Comparison of ENCODE assay signal across 19 cellular contexts in genomic region chr3:60027335-60027734, GRCh38.
DNase-seq lines count a peak whose midpoint lies in the region; ATAC-seq lines count a peak whose summit lies in the region.
"Had no signal": no experiment of that assay in that cellular context is flagged by ENCODE, and none has a peak within 500 bp of the region (broad histone marks: within the 10 kb centered on the region; RNA-seq: fewer than 3 reads in every experiment).

No MANE protein-coding gene starts in this region.

- CTCF ChIA-PET in activated CD4-positive, alpha-beta memory T cell treated with anti-CD3 and anti-CD28 coated beads for 36 hours (lab: Charles Lee): interaction anchor here (0.7 kb wide), 1 partner anchor 1346 kb away, joined by 3 read pairs; no protein-coding TSS in a partner anchor

- peak overlapping the region; percentile 65 for H3K27ac Mint-ChIP-seq in activated CD4-positive, alpha-beta T cell treated with anti-CD3 and anti-CD28 coated beads, Interleukin-2, amount 10 ng/mL, durations not matched to agents 24 days and 14 days
- no peak overlapping the region for H3K27ac Mint-ChIP-seq in activated naive CD8-positive, alpha-beta T cell treated with anti-CD3 and anti-CD28 coated beads, Interleukin-2, amount 50 U/mL, for 24 hours
- no peak overlapping the region for H3K27ac Mint-ChIP-seq in activated naive CD8-positive, alpha-beta T cell treated with anti-CD3 and anti-CD28 coated beads for 36 hours
- H3K27ac Mint-ChIP-seq in activated CD4-positive, alpha-beta memory T cell treated with anti-CD3 and anti-CD28 coated beads for 36 hours: peak overlapping the region; percentile 76
- H3K27ac Mint-ChIP-seq: B cell, GM23338 had no signal

- H3K9me3 Mint-ChIP-seq in activated CD4-positive, alpha-beta T cell treated with anti-CD3 and anti-CD28 coated beads, Interleukin-2, amount 10 ng/mL, durations not matched to agents 24 days and 14 days: peaks cover 4% of the 10 kb centered on the region
- H3K9me3 Mint-ChIP-seq in activated naive CD8-positive, alpha-beta T cell treated with anti-CD3 and anti-CD28 coated beads, Interleukin-2, amount 50 U/mL, for 24 hours: no peaks in the 10 kb centered on the region
- H3K9me3 Mint-ChIP-seq in activated naive CD8-positive, alpha-beta T cell treated with anti-CD3 and anti-CD28 coated beads for 36 hours: peaks cover 8% of the 10 kb centered on the region
- no peaks in the 10 kb centered on the region for H3K9me3 Mint-ChIP-seq in activated CD4-positive, alpha-beta memory T cell treated with anti-CD3 and anti-CD28 coated beads for 36 hours
- H3K9me3 Mint-ChIP-seq: GM23338 had no signal

- intact Hi-C loops in activated CD4-positive, alpha-beta T cell treated with anti-CD3 and anti-CD28 coated beads, Interleukin-2, amount 10 ng/mL, durations not matched to agents 24 days and 14 days (cut with micrococcal nuclease): no loop called here
- intact Hi-C loops in activated CD4-positive, alpha-beta memory T cell treated with anti-CD3 and anti-CD28 coated beads for 36 hours (cut with micrococcal nuclease): no loop called here

- no peak for ATAC-seq in activated naive CD8-positive, alpha-beta T cell treated with anti-CD3 and anti-CD28 coated beads, Interleukin-2, amount 50 U/mL, for 24 hours
- no peak for ATAC-seq in HG03520 (IDR thresholded peaks at IDR 0.05; ENCODE audit: unreplicated experiment)
- no peak for ATAC-seq in GM21786 (IDR thresholded peaks at IDR 0.05; ENCODE audit: unreplicated experiment)
- ATAC-seq: GM23338, HCT116, Panc1 had no signal

- peaks cover 37% of the 10 kb centered on the region for H3K36me3 Mint-ChIP-seq in activated CD4-positive, alpha-beta T cell treated with anti-CD3 and anti-CD28 coated beads, Interleukin-2, amount 10 ng/mL, durations not matched to agents 24 days and 14 days (ENCODE audit: low read depth)
- no peaks in the 10 kb centered on the region for H3K36me3 Mint-ChIP-seq in activated naive CD8-positive, alpha-beta T cell treated with anti-CD3 and anti-CD28 coated beads, Interleukin-2, amount 50 U/mL, for 24 hours (ENCODE audit: low read depth)
- H3K36me3 Mint-ChIP-seq in activated naive CD8-positive, alpha-beta T cell treated with anti-CD3 and anti-CD28 coated beads for 36 hours: no peaks in the 10 kb centered on the region
- H3K36me3 Mint-ChIP-seq in activated CD4-positive, alpha-beta memory T cell treated with anti-CD3 and anti-CD28 coated beads for 36 hours: peaks cover 2% of the 10 kb centered on the region

- peak overlapping the region; percentile 69 for H3K4me3 Mint-ChIP-seq in activated CD4-positive, alpha-beta T cell treated with anti-CD3 and anti-CD28 coated beads, Interleukin-2, amount 10 ng/mL, durations not matched to agents 24 days and 14 days
- H3K4me3 Mint-ChIP-seq in activated naive CD8-positive, alpha-beta T cell treated with anti-CD3 and anti-CD28 coated beads, Interleukin-2, amount 50 U/mL, for 24 hours: peak overlapping the region; percentile 3
- H3K4me3 Mint-ChIP-seq in activated naive CD8-positive, alpha-beta T cell treated with anti-CD3 and anti-CD28 coated beads for 36 hours: no peak overlapping the region
- H3K4me3 Mint-ChIP-seq in activated CD4-positive, alpha-beta memory T cell treated with anti-CD3 and anti-CD28 coated beads for 36 hours: no peak overlapping the region
- H3K4me3 Mint-ChIP-seq: B cell, GM23338 had no signal

- no peak for DNase-seq in activated CD4-positive, alpha-beta T cell treated with anti-CD3 and anti-CD28 coated beads, Interleukin-2, amount 10 ng/mL, durations not matched to agents 24 days and 14 days
- DNase-seq in activated CD4-positive, alpha-beta T cell treated with anti-CD3 and anti-CD28 coated beads for 4 hours: no peak
- no peak for DNase-seq in activated naive CD8-positive, alpha-beta T cell treated with anti-CD3 and anti-CD28 coated beads, Interleukin-2, amount 50 U/mL, for 24 hours
- no peak for DNase-seq in activated naive CD8-positive, alpha-beta T cell treated with anti-CD3 and anti-CD28 coated beads for 36 hours
- no peak for DNase-seq in activated CD4-positive, alpha-beta memory T cell treated with anti-CD3 and anti-CD28 coated beads for 36 hours
- DNase-seq: Calu3, IMR-90, NCI-H1092 treated with DMSO at 0.1 percent for 48 hours, NCI-H146, NCI-H2029 treated with DMSO at 0.1 percent for 48 hours, NCI-H2171 treated with DMSO at 0.1 percent for 48 hours, NCI-H446, NCI-H526 treated with DMSO at 0.1 percent for 48 hours had no signal

- POLR2A ChIA-PET in activated CD4-positive, alpha-beta memory T cell treated with anti-CD3 and anti-CD28 coated beads for 36 hours (lab: Charles Lee): interaction anchor here (0.6 kb wide), 1 partner anchor 458 kb away, joined by 5 read pairs; no protein-coding TSS in a partner anchor

- no peaks in the 10 kb centered on the region for H3K27me3 Mint-ChIP-seq in activated CD4-positive, alpha-beta T cell treated with anti-CD3 and anti-CD28 coated beads, Interleukin-2, amount 10 ng/mL, durations not matched to agents 24 days and 14 days
- H3K27me3 Mint-ChIP-seq in activated naive CD8-positive, alpha-beta T cell treated with anti-CD3 and anti-CD28 coated beads, Interleukin-2, amount 50 U/mL, for 24 hours: no peaks in the 10 kb centered on the region
- H3K27me3 Mint-ChIP-seq in activated naive CD8-positive, alpha-beta T cell treated with anti-CD3 and anti-CD28 coated beads for 36 hours: no peaks in the 10 kb centered on the region
- no peaks in the 10 kb centered on the region for H3K27me3 Mint-ChIP-seq in activated CD4-positive, alpha-beta memory T cell treated with anti-CD3 and anti-CD28 coated beads for 36 hours
- H3K27me3 Mint-ChIP-seq: B cell had no signal

- H3K4me1 Mint-ChIP-seq in activated CD4-positive, alpha-beta T cell treated with anti-CD3 and anti-CD28 coated beads, Interleukin-2, amount 10 ng/mL, durations not matched to agents 24 days and 14 days: peaks cover 56% of the 10 kb centered on the region
- peaks cover 42% of the 10 kb centered on the region for H3K4me1 Mint-ChIP-seq in activated naive CD8-positive, alpha-beta T cell treated with anti-CD3 and anti-CD28 coated beads, Interleukin-2, amount 50 U/mL, for 24 hours
- H3K4me1 Mint-ChIP-seq in activated naive CD8-positive, alpha-beta T cell treated with anti-CD3 and anti-CD28 coated beads for 36 hours: peaks cover 41% of the 10 kb centered on the region
- peaks cover 71% of the 10 kb centered on the region for H3K4me1 Mint-ChIP-seq in activated CD4-positive, alpha-beta memory T cell treated with anti-CD3 and anti-CD28 coated beads for 36 hours (ENCODE audit: low read depth)
- H3K4me1 Mint-ChIP-seq: B cell, GM23338 had no signal

Comparison
In these comparisons a context has a peak if more than half of its experiments do, and no peak if none do; other contexts are left out.
1. H3K4me3 Mint-ChIP-seq: peak in activated CD4-positive, alpha-beta T cell treated with anti-CD3 and anti-CD28 coated beads, Interleukin-2, amount 10 ng/mL, durations not matched to agents 24 days and 14 days (single experiment) and activated naive CD8-positive, alpha-beta T cell treated with anti-CD3 and anti-CD28 coated beads, Interleukin-2, amount 50 U/mL, for 24 hours (single experiment); none in activated naive CD8-positive, alpha-beta T cell treated with anti-CD3 and anti-CD28 coated beads for 36 hours (single experiment) and activated CD4-positive, alpha-beta memory T cell treated with anti-CD3 and anti-CD28 coated beads for 36 hours (single experiment).
2. H3K27ac Mint-ChIP-seq: peak in activated CD4-positive, alpha-beta T cell treated with anti-CD3 and anti-CD28 coated beads, Interleukin-2, amount 10 ng/mL, durations not matched to agents 24 days and 14 days (single experiment) and activated CD4-positive, alpha-beta memory T cell treated with anti-CD3 and anti-CD28 coated beads for 36 hours (single experiment); none in activated naive CD8-positive, alpha-beta T cell treated with anti-CD3 and anti-CD28 coated beads, Interleukin-2, amount 50 U/mL, for 24 hours (single experiment) and activated naive CD8-positive, alpha-beta T cell treated with anti-CD3 and anti-CD28 coated beads for 36 hours (single experiment).